Comparison of ENCODE assay signal across 16 cellular contexts in genomic region chr13:77219401-77219800, GRCh38.
A peak's percentile ranks its signal among the peaks of the same experiment; 100 is the strongest.
DNase-seq lines count a peak whose midpoint lies in the region; ATAC-seq, FAIRE-seq and TF ChIP-seq lines count a peak whose summit lies in the region.
"Had no signal": no experiment of that assay in that cellular context is flagged by ENCODE, and none has a peak within 500 bp of the region (broad histone marks: within the 10 kb centered on the region; RNA-seq: fewer than 3 reads in every experiment).

No MANE protein-coding gene starts in this region.

- H3K4me3 Mint-ChIP-seq in Calu3 (ENCODE audit: low read depth, unreplicated experiment) = no peak overlapping the region
- H3K4me3 Mint-ChIP-seq in activated T-helper 2 cell treated with anti-CD3 and anti-CD28 coated beads, Interferon-gamma antibody, Interleukin-2, Interleukin-4, amounts not matched to agents 10 μg/mL and 5 μg/mL and 100 μg/mL, durations not matched to agents 14 hours and 24 hours and 36 hours (ENCODE audit: low read depth) = no peak overlapping the region
- H3K4me3 Mint-ChIP-seq: CD14-positive monocyte had no signal

- peaks cover 57% of the 10 kb centered on the region for H3K36me3 ChIP-seq in neutrophil

- intact Hi-C loops in left colon (cut with DNase I, micrococcal nuclease) (no loop called here), Calu3 (cut with micrococcal nuclease; ENCODE audit: unreplicated experiment) (no loop called here)
- intact Hi-C loops in activated T-helper 2 cell treated with anti-CD3 and anti-CD28 coated beads, Interferon-gamma antibody, Interleukin-2, Interleukin-4, amounts not matched to agents 10 μg/mL and 5 μg/mL and 100 μg/mL, durations not matched to agents 14 hours and 24 hours and 36 hours (cut with micrococcal nuclease) = no loop called here

- H3K27ac Mint-ChIP-seq in Calu3 (ENCODE audit: unreplicated experiment) = no peak overlapping the region
- H3K27ac Mint-ChIP-seq in activated T-helper 2 cell treated with anti-CD3 and anti-CD28 coated beads, Interferon-gamma antibody, Interleukin-2, Interleukin-4, amounts not matched to agents 10 μg/mL and 5 μg/mL and 100 μg/mL, durations not matched to agents 14 hours and 24 hours and 36 hours = no peak overlapping the region
- H3K27ac Mint-ChIP-seq: CD14-positive monocyte had no signal

- CTCF ChIA-PET in Calu3 (lab: Charles Lee) = no interaction called here

- H3K4me1 Mint-ChIP-seq in Calu3 (ENCODE audit: low read depth, unreplicated experiment) = no peaks in the 10 kb centered on the region
- H3K4me1 Mint-ChIP-seq in activated T-helper 2 cell treated with anti-CD3 and anti-CD28 coated beads, Interferon-gamma antibody, Interleukin-2, Interleukin-4, amounts not matched to agents 10 μg/mL and 5 μg/mL and 100 μg/mL, durations not matched to agents 14 hours and 24 hours and 36 hours (ENCODE audit: low read depth) = peaks cover 14% of the 10 kb centered on the region
- H3K4me1 Mint-ChIP-seq: CD14-positive monocyte had no signal

- H3K27me3 ChIP-seq in neutrophil = no peaks in the 10 kb centered on the region

- BruUV-seq in Calu3 (replicated peaks; lab: Mats Ljungman, UMichigan) = no TSS peak

- peaks cover 8 to 13% of the 10 kb centered on the region in 2 experiments for H3K4me1 ChIP-seq in neutrophil (ENCODE audit: control insufficient read depth in 1 of 2, insufficient read depth in 1 of 2, low read depth in 1 of 2, low read length in 1 of 2)
- H3K4me1 ChIP-seq: A549 had no signal

- no peaks in the 10 kb centered on the region for H3K9me3 Mint-ChIP-seq in Calu3 (ENCODE audit: low read depth, unreplicated experiment)
- H3K9me3 Mint-ChIP-seq in activated T-helper 2 cell treated with anti-CD3 and anti-CD28 coated beads, Interferon-gamma antibody, Interleukin-2, Interleukin-4, amounts not matched to agents 10 μg/mL and 5 μg/mL and 100 μg/mL, durations not matched to agents 14 hours and 24 hours and 36 hours = no peaks in the 10 kb centered on the region
- H3K9me3 Mint-ChIP-seq: CD14-positive monocyte had no signal

- no peak for DNase-seq in GM18507 (ENCODE audit: extremely low spot score, insufficient read length, low read depth)
- peak; percentile 65 for DNase-seq in NB4 (ENCODE audit: low read depth)
- peak; percentile 57 for DNase-seq in SKM-1 treated with dmso at 0.1 percent for 144 hours (lab: John Stamatoyannopoulos, UW; ENCODE audit: unreplicated experiment)
- DNase-seq in left colon = no peak
- DNase-seq in Calu3 = no peak
- DNase-seq in activated T-helper 2 cell treated with anti-CD3 and anti-CD28 coated beads, Interferon-gamma antibody, Interleukin-2, Interleukin-4, amounts not matched to agents 10 μg/mL and 5 μg/mL and 100 μg/mL, durations not matched to agents 14 hours and 24 hours and 36 hours (ENCODE audit: low spot score) = no peak
- DNase-seq: DMS153, Karpas-422, NCI-H1436 treated with DMSO at 0.1 percent for 48 hours, NCI-H2081, NCI-H510A, SHP77 treated with DMSO at 0.1 percent for 48 hours, SW 1271 had no signal

- TF ChIP-seq CTCF in NB4 (IDR thresholded peaks at IDR 0.05; ENCODE audit: low read depth, low read length) (no peak), neutrophil (IDR thresholded peaks at IDR 0.05) (no peak), Calu3 (IDR thresholded peaks at IDR 0.05; ENCODE audit: unreplicated experiment) (no peak)

- TF ChIP-seq POLR2A in NB4 (IDR thresholded peaks at IDR 0.05; ENCODE audit: extremely low read depth, insufficient read length) = no peak

- no peaks in the 10 kb centered on the region for H3K9me3 ChIP-seq in neutrophil
- H3K9me3 ChIP-seq: A549 had no signal

- FAIRE-seq in GM18507 (lab: Jason Lieb, UNC) = peak; percentile 47
- FAIRE-seq: A549 had no signal

- no peaks in the 10 kb centered on the region for H3K27me3 Mint-ChIP-seq in Calu3 (ENCODE audit: unreplicated experiment)
- no peaks in the 10 kb centered on the region for H3K27me3 Mint-ChIP-seq in activated T-helper 2 cell treated with anti-CD3 and anti-CD28 coated beads, Interferon-gamma antibody, Interleukin-2, Interleukin-4, amounts not matched to agents 10 μg/mL and 5 μg/mL and 100 μg/mL, durations not matched to agents 14 hours and 24 hours and 36 hours (ENCODE audit: low read depth)

- ATAC-seq in left colon = no peak
- ATAC-seq: A549 had no signal

- H3K4me3 ChIP-seq in NB4 (ENCODE audit: low read depth, low read length) (no peak overlapping the region), neutrophil (ENCODE audit: low read depth in 1 of 2, low read length in 1 of 2) (no peak overlapping the region)
- H3K4me3 ChIP-seq: A549 had no signal

- H3K36me3 Mint-ChIP-seq in Calu3 (ENCODE audit: insufficient read depth, unreplicated experiment) = no peaks in the 10 kb centered on the region
- peaks cover 59% of the 10 kb centered on the region for H3K36me3 Mint-ChIP-seq in activated T-helper 2 cell treated with anti-CD3 and anti-CD28 coated beads, Interferon-gamma antibody, Interleukin-2, Interleukin-4, amounts not matched to agents 10 μg/mL and 5 μg/mL and 100 μg/mL, durations not matched to agents 14 hours and 24 hours and 36 hours (ENCODE audit: low read depth)

- peak overlapping the region; percentile 28 for H3K27ac ChIP-seq in neutrophil
- H3K27ac ChIP-seq: A549 had no signal

Comparison
In these comparisons a context has a peak if more than half of its experiments do, and no peak if none do; other contexts are left out.
1. DNase-seq: peak in NB4 (single experiment) and SKM-1 treated with dmso at 0.1 percent for 144 hours (single experiment); none in GM18507 (single experiment), left colon (0 of 2), Calu3 (single experiment) and activated T-helper 2 cell treated with anti-CD3 and anti-CD28 coated beads, Interferon-gamma antibody, Interleukin-2, Interleukin-4, amounts not matched to agents 10 μg/mL and 5 μg/mL and 100 μg/mL, durations not matched to agents 14 hours and 24 hours and 36 hours (single experiment).